13 cellular contexts compared by ENCODE assay signal in genomic region chr20:31788578-31788977, GRCh38. TPM values are rescaled to one million over a fixed set of nuclear protein-coding genes. Genes with fewer than 3 reads are reported as not detected.
DNase-seq lines count a peak whose midpoint lies in the region; ATAC-seq and TF ChIP-seq lines count a peak whose summit lies in the region.
"Had no signal": no experiment of that assay in that cellular context is flagged by ENCODE, and none has a peak within 500 bp of the region (broad histone marks: within the 10 kb centered on the region; RNA-seq: fewer than 3 reads in every experiment).

No MANE protein-coding gene starts in this region.

- intact Hi-C loops in Right ventricle myocardium inferior (cut with DNase I), result no loop called here
- intact Hi-C loops in cardiac septum (cut with DNase I), result no loop called here
- intact Hi-C loops in testis (cut with DNase I; ENCODE audit: low total_unique reads), result no loop called here
- intact Hi-C loops in posterior vena cava (cut with DNase I), result no loop called here
- intact Hi-C loops in activated CD8-positive, alpha-beta T cell treated with anti-CD3 and anti-CD28 coated beads for 36 hours (cut with micrococcal nuclease), result no loop called here

- ATAC-seq in Right ventricle myocardium inferior, result peak; percentile 44
- no peak for ATAC-seq in HG03354 (IDR thresholded peaks at IDR 0.05; ENCODE audit: poor library complexity, severe bottlenecking, unreplicated experiment)
- ATAC-seq in activated CD8-positive, alpha-beta T cell treated with anti-CD3 and anti-CD28 coated beads for 36 hours, result no peak

- no peaks in the 10 kb centered on the region for H3K9me3 ChIP-seq in testis

- TF ChIP-seq CTCF in fibroblast of villous mesenchyme (IDR thresholded peaks at IDR 0.05; ENCODE audit: insufficient read depth, low read depth, low read length) (peak; percentile 6), testis (IDR thresholded peaks at IDR 0.05) (no peak)
- TF ChIP-seq CTCF in activated CD8-positive, alpha-beta T cell treated with anti-CD3 and anti-CD28 coated beads for 36 hours (IDR thresholded peaks at IDR 0.05), result no peak

- H3K4me3 Mint-ChIP-seq in activated CD8-positive, alpha-beta T cell treated with anti-CD3 and anti-CD28 coated beads for 36 hours, result no peak overlapping the region

- no peak overlapping the region for H3K27ac Mint-ChIP-seq in activated CD8-positive, alpha-beta T cell treated with anti-CD3 and anti-CD28 coated beads for 36 hours

- peaks cover 56% of the 10 kb centered on the region for H3K36me3 Mint-ChIP-seq in activated CD8-positive, alpha-beta T cell treated with anti-CD3 and anti-CD28 coated beads for 36 hours (ENCODE audit: low read depth)

- H3K27me3 ChIP-seq in testis, result no peaks in the 10 kb centered on the region

- POLR2A ChIA-PET in activated CD8-positive, alpha-beta T cell treated with anti-CD3 and anti-CD28 coated beads for 36 hours (lab: Charles Lee), result no interaction called here

- no peaks in the 10 kb centered on the region for H3K9me3 Mint-ChIP-seq in activated CD8-positive, alpha-beta T cell treated with anti-CD3 and anti-CD28 coated beads for 36 hours

- H3K27ac ChIP-seq in testis, result no peak overlapping the region

- WGBS in testis, 2 donors, result 73 to 90% methylated on average over 3 of the region's 3 CpGs

- no peaks in the 10 kb centered on the region for H3K4me1 ChIP-seq in testis

- no peaks in the 10 kb centered on the region for H3K27me3 Mint-ChIP-seq in activated CD8-positive, alpha-beta T cell treated with anti-CD3 and anti-CD28 coated beads for 36 hours

- no peaks in the 10 kb centered on the region for H3K36me3 ChIP-seq in testis (ENCODE audit: low read depth, missing control alignments)

- H3K4me3 ChIP-seq in fibroblast of villous mesenchyme (ENCODE audit: low read depth, low read length), result no peak overlapping the region
- no peak overlapping the region for H3K4me3 ChIP-seq in testis

- CTCF ChIA-PET in activated CD8-positive, alpha-beta T cell treated with anti-CD3 and anti-CD28 coated beads for 36 hours (lab: Charles Lee), result no interaction called here

- TF ChIP-seq POLR2A in testis (IDR thresholded peaks at IDR 0.05), result no peak

- no peaks in the 10 kb centered on the region for H3K4me1 Mint-ChIP-seq in activated CD8-positive, alpha-beta T cell treated with anti-CD3 and anti-CD28 coated beads for 36 hours (ENCODE audit: low read depth)

- DNase-seq in Right ventricle myocardium inferior (ENCODE audit: missing footprints) (no peak), cardiac septum (ENCODE audit: low spot score) (no peak), RPMI7951 (ENCODE audit: low read depth) (peak; percentile 42), fibroblast of villous mesenchyme (ENCODE audit: low read depth) (no peak), testis (peak; percentile 36), posterior vena cava (ENCODE audit: low spot score) (no peak)
- DNase-seq in activated CD8-positive, alpha-beta T cell treated with anti-CD3 and anti-CD28 coated beads for 36 hours, result no peak
- DNase-seq: foreskin melanocyte, NCI-H1436 treated with DMSO at 0.1 percent for 48 hours, right cardiac atrium had no signal

RNA-seq across cellular contexts. Expression of gene MYLK2, which starts 30.6 kb away (rescaled TPM):
- total RNA-seq in Right ventricle myocardium inferior (0.35 TPM), cardiac septum (0.11 TPM), fibroblast of villous mesenchyme (under 0.01 and 0.32 TPM in 2 replicates), testis (1 to 10 TPM; 1.2 to 1.3 TPM), posterior vena cava (not detected)
- total RNA-seq in RPMI7951 (2014; rRNA removed; shearing (Covaris generic)), result 0.36 and 0.59 TPM in 2 replicates
- polyA plus RNA-seq in testis (ENCODE audit: insufficient read depth, low read depth, low replicate concordance), result 1.6 TPM
- under 1 TPM; 0.13 to 0.27 TPM for total RNA-seq in activated CD8-positive, alpha-beta T cell treated with anti-CD3 and anti-CD28 coated beads for 36 hours
- total RNA-seq: bronchial epithelial cell had no signal

RNA-seq across cellular contexts. Expression of gene TPX2, which starts 49.5 kb away (rescaled TPM):
- total RNA-seq in Right ventricle myocardium inferior (1.2 TPM), cardiac septum (0.78 TPM), fibroblast of villous mesenchyme (35.4 and 62.2 TPM in 2 replicates), testis (10 to 100 TPM; 39.7 to 52.5 TPM), posterior vena cava (under 1 TPM; 0.76 to 0.88 TPM)
- 293 and 312 TPM in 2 replicates for total RNA-seq in RPMI7951 (2014; rRNA removed; shearing (Covaris generic))
- polyA plus RNA-seq in testis (ENCODE audit: insufficient read depth, low read depth, low replicate concordance), result 74.6 TPM
- total RNA-seq in activated CD8-positive, alpha-beta T cell treated with anti-CD3 and anti-CD28 coated beads for 36 hours, result 100 to 1,000 TPM; 112 to 113 TPM

RNA-seq across cellular contexts. Expression of gene FOXS1, which starts 56.8 kb away (rescaled TPM):
- total RNA-seq in Right ventricle myocardium inferior (0.89 TPM), cardiac septum (6.1 TPM), fibroblast of villous mesenchyme (1.7 and 2.9 TPM in 2 replicates), testis (1 to 10 TPM; 4.3 to 4.4 TPM), posterior vena cava (1 to 10 TPM; 2.8 to 5.0 TPM)
- total RNA-seq in RPMI7951 (2014; rRNA removed; shearing (Covaris generic)), result 0.24 and 0.39 TPM in 2 replicates
- 10.0 TPM for polyA plus RNA-seq in testis (ENCODE audit: insufficient read depth, low read depth, low replicate concordance)
- total RNA-seq in activated CD8-positive, alpha-beta T cell treated with anti-CD3 and anti-CD28 coated beads for 36 hours, result not detected
- total RNA-seq: bronchial epithelial cell; T-helper 2 cell treated with Interferon-gamma antibody and Interleukin-4, amounts not matched to agents 100 ng/mL and 5 ng/mL, for 36 hours had no signal

Comparison
In these comparisons a context has a peak if more than half of its experiments do, and no peak if none do; other contexts are left out.
1. DNase-seq: peak in RPMI7951 (single experiment) and testis (single experiment); none in Right ventricle myocardium inferior (single experiment), cardiac septum (single experiment), fibroblast of villous mesenchyme (single experiment), posterior vena cava (single experiment) and activated CD8-positive, alpha-beta T cell treated with anti-CD3 and anti-CD28 coated beads for 36 hours (single experiment).
2. RNA of gene TPX2, which starts 49.5 kb away (total RNA-seq): 293 to 312 TPM in RPMI7951, 112 to 113 TPM in activated CD8-positive, alpha-beta T cell treated with anti-CD3 and anti-CD28 coated beads for 36 hours, 35.4 to 62.2 TPM in fibroblast of villous mesenchyme and 39.7 to 52.5 TPM in testis; 1.2 TPM in Right ventricle myocardium inferior (single experiment), 0.76 to 0.88 TPM in posterior vena cava and 0.78 TPM in cardiac septum (single experiment); every median in the first group is over 10 times any median in the second.